In the genomic region with DNA sequence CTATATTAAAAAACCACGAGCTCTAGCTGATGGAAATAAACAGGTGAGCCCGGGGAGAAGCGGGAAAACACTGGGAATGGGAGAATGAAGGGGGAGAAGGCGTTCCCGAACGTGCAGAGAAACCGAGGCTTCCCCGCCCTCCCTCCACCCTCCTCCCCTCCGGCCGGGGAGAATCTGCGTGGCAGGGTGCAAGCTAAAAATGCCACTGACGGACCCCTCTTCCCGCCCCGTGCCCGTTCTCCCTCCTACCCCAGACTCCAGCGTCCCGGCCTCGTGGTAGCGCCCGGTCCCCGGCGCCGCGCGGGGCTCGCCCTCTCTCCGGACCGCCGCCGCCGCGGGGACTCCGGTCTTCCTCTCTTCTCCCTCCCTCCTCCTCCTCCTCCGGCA, we compare ENCODE assay signal across 8 cellular contexts.
DNase-seq lines count a peak whose midpoint lies in the region; ATAC-seq and TF ChIP-seq lines count a peak whose summit lies in the region.

No MANE protein-coding gene starts in this region.

- TF ChIP-seq CTCF in 22Rv1 (IDR thresholded peaks at IDR 0.05) (no peak), VCaP (conservative IDR thresholded peaks at IDR 0.05) (no peak)

- peak overlapping the region; percentile 86 for H3K27ac ChIP-seq in 22Rv1
- peak overlapping the region; percentile 98 for H3K27ac ChIP-seq in VCaP

- peak; percentile 7 for DNase-seq in glomerular visceral epithelial cell (ENCODE audit: extremely low spot score)
- DNase-seq in skeletal muscle cell (ENCODE audit: low read depth), result no peak
- no peak for DNase-seq in NCI-H1048 (lab: John Stamatoyannopoulos, UW)
- no peak for DNase-seq in GOT3 (lab: John Stamatoyannopoulos, UW)

- H3K4me3 ChIP-seq in skeletal muscle cell (ENCODE audit: low read depth, low read length), result peak overlapping the region; percentile 76

- peak; percentile 20 for ATAC-seq in GM21717 (IDR thresholded peaks at IDR 0.05; ENCODE audit: unreplicated experiment)
- no peak for ATAC-seq in GM18861 (IDR thresholded peaks at IDR 0.05; ENCODE audit: unreplicated experiment)
